In the genomic region with DNA sequence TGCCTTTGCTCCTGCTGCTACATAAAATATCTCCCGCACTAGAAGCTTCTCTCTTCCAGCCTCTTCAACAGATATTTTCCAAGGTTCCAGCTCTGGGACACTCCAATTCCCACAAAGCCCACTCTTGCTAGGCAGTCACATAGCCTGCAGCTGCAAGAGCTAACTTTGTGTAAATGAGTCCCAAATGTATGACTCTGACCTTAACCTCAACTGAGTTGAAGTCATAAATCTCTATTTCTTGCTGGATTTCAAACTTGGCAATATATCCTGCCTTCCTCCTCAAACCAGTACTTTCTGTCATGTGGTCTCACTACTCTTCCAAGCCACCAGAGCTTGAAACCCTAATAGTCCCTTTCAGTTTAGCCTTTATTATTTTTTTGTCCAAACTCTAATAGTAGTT, we compare ENCODE assay signal across 18 cellular contexts.
"Had no signal": no experiment of that assay in that cellular context is flagged by ENCODE, and none has a peak within 500 bp of the region (broad histone marks: within the 10 kb centered on the region; RNA-seq: fewer than 3 reads in every experiment).

No MANE protein-coding gene starts in this region.

- DNase-seq: activated CD4-positive, alpha-beta T cell treated with anti-CD3 and anti-CD28 coated beads, Interleukin-2, amount 50 U/mL, for 1 hour; activated CD4-positive, CD25-positive, alpha-beta regulatory T cell; activated CD8-positive, alpha-beta memory T cell treated with anti-CD3 and anti-CD28 coated beads, Interleukin-2, amount 10 ng/mL, durations not matched to agents 7 days and 5 days; activated effector memory CD4-positive, alpha-beta T cell treated with anti-CD3 and anti-CD28 coated beads, Interleukin-2, amount 50 U/mL, for 16 hours; activated T-cell treated with anti-CD3 and anti-CD28 coated beads, Interleukin-2, amount 50 U/mL, for 24 hours; anterior cingulate cortex; colonic mucosa; esophagus squamous epithelium; kidney; midbrain; naive B cell; posterior cingulate gyrus; spleen; stimulated activated naive CD4-positive, alpha-beta T cell; T-helper 2 cell; upper lobe of left lung had no signal

- H3K36me3 Mint-ChIP-seq: activated CD8-positive, alpha-beta memory T cell treated with anti-CD3 and anti-CD28 coated beads, Interleukin-2, amount 10 ng/mL, durations not matched to agents 7 days and 5 days; activated naive CD8-positive, alpha-beta T cell; naive B cell had no signal

- H3K9me3 Mint-ChIP-seq: activated T-cell treated with anti-CD3 and anti-CD28 coated beads, Interleukin-2, amount 50 U/mL, for 24 hours had no signal

- H3K27me3 Mint-ChIP-seq: activated CD8-positive, alpha-beta memory T cell treated with anti-CD3 and anti-CD28 coated beads, Interleukin-2, amount 10 ng/mL, durations not matched to agents 7 days and 5 days; activated naive CD8-positive, alpha-beta T cell; naive B cell had no signal

- ATAC-seq: activated CD8-positive, alpha-beta memory T cell treated with anti-CD3 and anti-CD28 coated beads, Interleukin-2, amount 10 ng/mL, durations not matched to agents 7 days and 5 days; gastroesophageal sphincter had no signal

- H3K4me1 Mint-ChIP-seq: activated CD8-positive, alpha-beta memory T cell treated with anti-CD3 and anti-CD28 coated beads, Interleukin-2, amount 10 ng/mL, durations not matched to agents 7 days and 5 days; naive B cell had no signal

- H3K27ac Mint-ChIP-seq: activated CD8-positive, alpha-beta memory T cell treated with anti-CD3 and anti-CD28 coated beads, Interleukin-2, amount 10 ng/mL, durations not matched to agents 7 days and 5 days; activated naive CD8-positive, alpha-beta T cell; activated T-cell treated with anti-CD3 and anti-CD28 coated beads, Interleukin-2, amount 50 U/mL, for 24 hours; naive B cell had no signal

- H3K4me3 Mint-ChIP-seq: activated CD8-positive, alpha-beta memory T cell treated with anti-CD3 and anti-CD28 coated beads, Interleukin-2, amount 10 ng/mL, durations not matched to agents 7 days and 5 days; activated naive CD8-positive, alpha-beta T cell; activated T-cell treated with anti-CD3 and anti-CD28 coated beads, Interleukin-2, amount 50 U/mL, for 24 hours; naive B cell had no signal
